In the genomic region with DNA sequence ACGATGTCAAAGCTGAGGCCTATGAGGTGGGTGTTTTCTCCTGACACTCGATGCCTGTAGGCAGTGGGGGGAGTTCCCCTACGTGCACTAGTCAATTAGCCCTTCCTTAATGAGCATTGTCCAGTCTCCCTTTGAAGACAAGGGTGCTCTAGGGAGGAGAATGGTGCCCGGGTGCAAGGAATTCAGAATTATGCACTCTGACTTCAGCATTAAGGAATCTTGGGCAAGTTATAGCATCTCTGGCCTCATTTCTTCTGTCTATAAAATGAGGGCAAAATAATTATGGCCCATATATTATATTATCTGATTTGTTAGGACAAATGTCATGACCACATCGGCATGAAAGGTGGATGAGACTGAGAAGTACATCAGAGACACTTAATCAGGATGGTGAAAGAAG, we compare ENCODE assay signal across 17 cellular contexts.
DNase-seq lines count a peak whose midpoint lies in the region; ATAC-seq, FAIRE-seq and TF ChIP-seq lines count a peak whose summit lies in the region.
"Had no signal": no experiment of that assay in that cellular context is flagged by ENCODE, and none has a peak within 500 bp of the region (broad histone marks: within the 10 kb centered on the region; RNA-seq: fewer than 3 reads in every experiment).

No MANE protein-coding gene starts in this region.

- H3K27ac ChIP-seq in astrocyte (ENCODE audit: low read depth, low read length), result no peak overlapping the region
- H3K27ac ChIP-seq in foreskin keratinocyte, result no peak overlapping the region
- peak overlapping the region; percentile 8 for H3K27ac ChIP-seq in suprapubic skin
- H3K27ac ChIP-seq in uterus, result no peak overlapping the region
- H3K27ac ChIP-seq: SK-N-MC had no signal

- H2AFZ ChIP-seq in astrocyte (ENCODE audit: low read depth, low read length), result no peak overlapping the region

- H3K4me3 ChIP-seq in astrocyte (ENCODE audit: insufficient read depth, low read depth, low read length) (no peak overlapping the region), suprapubic skin (no peak overlapping the region), uterus (no peak overlapping the region)
- H3K4me3 ChIP-seq: SK-N-MC had no signal

- H3K27me3 Mint-ChIP-seq in HFFc6 (ENCODE audit: insufficient read depth), result no peaks in the 10 kb centered on the region
- peaks cover 23% of the 10 kb centered on the region for H3K27me3 Mint-ChIP-seq in astrocyte (ENCODE audit: low read depth, unreplicated experiment)

- TF ChIP-seq CTCF in HFFc6 (IDR thresholded peaks at IDR 0.05) (no peak), astrocyte (IDR thresholded peaks at IDR 0.05; ENCODE audit: insufficient read depth, low read depth, low read length) (no peak), foreskin keratinocyte (conservative IDR thresholded peaks at IDR 0.05) (no peak), suprapubic skin (IDR thresholded peaks at IDR 0.05) (no peak), uterus (IDR thresholded peaks at IDR 0.05) (no peak)

- peak overlapping the region; percentile 61 for H3K4me2 ChIP-seq in astrocyte (ENCODE audit: low read length)

- no peak for DNase-seq in HFFc6
- DNase-seq in astrocyte (ENCODE audit: low read depth), result no peak
- peak; percentile 79 to 89 for DNase-seq in foreskin keratinocyte
- DNase-seq in suprapubic skin (ENCODE audit: low spot score in 2 of 2), result no peak
- DNase-seq in uterus, result no peak
- no peak for DNase-seq in medulla oblongata (ENCODE audit: extremely low spot score)
- DNase-seq: Caco-2; CD4-positive, alpha-beta T cell; DMS 273 treated with DMSO at 0.1 percent for 48 hours; DND-41; Karpas-422; NCI-H1417 treated with DMSO at 0.1 percent for 48 hours; NCI-H446; SHP77 treated with DMSO at 0.1 percent for 48 hours had no signal

- no peak overlapping the region for H3K9ac ChIP-seq in astrocyte (ENCODE audit: low read length)

- H3K4me1 Mint-ChIP-seq in HFFc6 (ENCODE audit: low read depth), result peaks cover 48% of the 10 kb centered on the region
- H3K4me1 Mint-ChIP-seq in astrocyte (ENCODE audit: low read depth, unreplicated experiment), result peaks cover 12% of the 10 kb centered on the region

- intact Hi-C loops in uterus (cut with DNase I; ENCODE audit: low total_unique reads), result no loop called here

- H3K4me3 Mint-ChIP-seq in HFFc6, result no peak overlapping the region
- no peak overlapping the region for H3K4me3 Mint-ChIP-seq in astrocyte (ENCODE audit: unreplicated experiment)
- H3K4me3 Mint-ChIP-seq: CD4-positive, alpha-beta T cell had no signal

- no peaks in the 10 kb centered on the region for H3K27me3 ChIP-seq in astrocyte (ENCODE audit: insufficient read depth, low read length)
- H3K27me3 ChIP-seq in foreskin keratinocyte, result no peaks in the 10 kb centered on the region
- no peaks in the 10 kb centered on the region for H3K27me3 ChIP-seq in suprapubic skin
- H3K27me3 ChIP-seq in uterus, result no peaks in the 10 kb centered on the region

- H3K36me3 Mint-ChIP-seq in HFFc6 (ENCODE audit: low read depth) (no peaks in the 10 kb centered on the region), astrocyte (ENCODE audit: low read depth, unreplicated experiment) (no peaks in the 10 kb centered on the region)

- H3K36me3 ChIP-seq in astrocyte (ENCODE audit: insufficient read depth, low read length), result no peaks in the 10 kb centered on the region
- no peaks in the 10 kb centered on the region for H3K36me3 ChIP-seq in suprapubic skin
- H3K36me3 ChIP-seq in uterus, result no peaks in the 10 kb centered on the region

- FAIRE-seq in astrocyte (lab: Jason Lieb, UNC), result no peak
- FAIRE-seq: GM12891 had no signal

- TF ChIP-seq POLR2A in suprapubic skin (IDR thresholded peaks at IDR 0.05) (no peak), uterus (IDR thresholded peaks at IDR 0.05) (no peak)

- 0 out of 2 replicates have a peak, but pooled peaks cover 3% of the 10 kb centered on the region for H3K9me3 Mint-ChIP-seq in HFFc6
- H3K9me3 Mint-ChIP-seq in astrocyte (ENCODE audit: unreplicated experiment), result peaks cover 2% of the 10 kb centered on the region
- H3K9me3 Mint-ChIP-seq: CD4-positive, alpha-beta T cell had no signal

- ATAC-seq in foreskin keratinocyte (peak; percentile 54), GM21723 (IDR thresholded peaks at IDR 0.05; ENCODE audit: unreplicated experiment) (no peak)

- H3K4me1 ChIP-seq in astrocyte (ENCODE audit: insufficient read depth, low read length) (peaks cover 15% of the 10 kb centered on the region), foreskin keratinocyte (peaks cover 12% of the 10 kb centered on the region), suprapubic skin (peaks cover 9% of the 10 kb centered on the region), uterus (no peaks in the 10 kb centered on the region)
- H3K4me1 ChIP-seq: Caco-2 had no signal

- no peak for TF ChIP-seq EP300 in suprapubic skin (IDR thresholded peaks at IDR 0.05)

- 39% methylated on average over 5 of the region's 5 CpGs for WGBS in suprapubic skin

- H3K9me3 ChIP-seq in astrocyte (ENCODE audit: insufficient read depth, low read depth, low read length) (no peaks in the 10 kb centered on the region), suprapubic skin (no peaks in the 10 kb centered on the region), uterus (no peaks in the 10 kb centered on the region)
- H3K9me3 ChIP-seq: Caco-2 had no signal

- no peaks in the 10 kb centered on the region for H4K20me1 ChIP-seq in astrocyte (ENCODE audit: insufficient read depth, low read length)

- H3K79me2 ChIP-seq in astrocyte (ENCODE audit: insufficient read depth, low read length), result no peaks in the 10 kb centered on the region

- peak overlapping the region; percentile 90 for H3K27ac Mint-ChIP-seq in HFFc6
- H3K27ac Mint-ChIP-seq in astrocyte (ENCODE audit: unreplicated experiment), result no peak overlapping the region
- H3K27ac Mint-ChIP-seq: CD4-positive, alpha-beta T cell had no signal

Comparison
In these comparisons a context has a peak if more than half of its experiments do, and no peak if none do; other contexts are left out.
1. DNase-seq: peak in foreskin keratinocyte (2 of 2); none in HFFc6 (single experiment), astrocyte (single experiment), suprapubic skin (0 of 2), uterus (0 of 2) and medulla oblongata (single experiment).